Comparison of ENCODE assay signal across 15 cellular contexts in the genomic region with DNA sequence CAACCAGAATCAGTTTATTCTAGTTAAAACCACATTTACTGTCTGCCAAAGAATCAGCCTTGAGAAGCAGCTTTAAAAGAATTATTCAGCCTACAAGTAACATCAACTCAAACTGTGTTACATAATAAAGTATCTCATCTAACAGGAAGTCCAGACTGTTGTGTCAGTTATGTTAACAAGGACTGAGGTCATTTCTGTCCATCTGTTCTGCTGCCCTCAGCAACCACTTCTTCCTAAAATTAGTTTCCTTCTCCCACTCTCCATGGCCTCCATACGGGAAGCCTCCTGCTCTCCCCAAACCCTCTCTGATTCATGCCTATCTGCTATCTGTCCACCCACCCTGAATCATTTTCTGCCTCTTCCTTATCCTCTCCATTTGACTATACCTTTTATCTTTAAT.
DNase-seq lines count a peak whose midpoint lies in the region; ATAC-seq and TF ChIP-seq lines count a peak whose summit lies in the region.
"Had no signal": no experiment of that assay in that cellular context is flagged by ENCODE, and none has a peak within 500 bp of the region (broad histone marks: within the 10 kb centered on the region; RNA-seq: fewer than 3 reads in every experiment).

No MANE protein-coding gene starts in this region.

- H3K18ac ChIP-seq in IMR-90 (ENCODE audit: low read depth, low read length) (peak overlapping the region; percentile 57; the same call in 1 of the 2 replicates), mesenchymal stem cell (ENCODE audit: low read depth in 1 of 2, low read length in 2 of 2) (peak overlapping the region in 1 of 2 experiments; percentile 54)

- no peak for TF ChIP-seq RAD21 in IMR-90 (IDR thresholded peaks at IDR 0.05; ENCODE audit: low read length)

- BruUV-seq in IMR-90 (replicated peaks; lab: Mats Ljungman, UMichigan), result no TSS peak

- H3K4me3 ChIP-seq in IMR-90 (ENCODE audit: insufficient read depth, low read depth, low read length) (no peak overlapping the region), mesenchymal stem cell (ENCODE audit: insufficient read depth in 1 of 2, low read depth in 1 of 2, low read length in 2 of 2) (no peak overlapping the region)
- H3K4me3 ChIP-seq: skin epidermis had no signal

- H2BK5ac ChIP-seq in IMR-90 (ENCODE audit: low read depth, low read length, poor library complexity, severe bottlenecking), result peak overlapping the region; percentile 65
- no peak overlapping the region for H2BK5ac ChIP-seq in mesenchymal stem cell (ENCODE audit: low read depth, low read length, poor library complexity, severe bottlenecking)

- dilution Hi-C loops in IMR-90 (cut with HindIII; ENCODE audit: low sequenced_read_pairs, unreplicated experiment), result no loop called here

- H3K27me3 ChIP-seq in IMR-90 (ENCODE audit: control insufficient read depth, insufficient read depth, low read length) (no peaks in the 10 kb centered on the region), mesenchymal stem cell (ENCODE audit: control insufficient read depth in 1 of 2, insufficient read depth in 1 of 2, low read length in 2 of 2) (no peaks in the 10 kb centered on the region)

- H3K56ac ChIP-seq in IMR-90 (ENCODE audit: extremely low read depth, insufficient read depth, low read length), result no peak overlapping the region

- no peak overlapping the region for H4K5ac ChIP-seq in IMR-90 (ENCODE audit: low read depth, low read length)

- TF ChIP-seq CTCF in IMR-90 (conservative IDR thresholded peaks at IDR 0.05; ENCODE audit: low read depth, low read length), result no peak

- H3K4ac ChIP-seq in IMR-90 (ENCODE audit: low read depth, low read length) (peak overlapping the region; percentile 22), mesenchymal stem cell (ENCODE audit: low read depth in 1 of 2, low read length in 2 of 2) (no peak overlapping the region)

- H3K9me3 ChIP-seq in IMR-90 (ENCODE audit: control insufficient read depth, insufficient read depth, low read length) (no peaks in the 10 kb centered on the region), mesenchymal stem cell (ENCODE audit: control insufficient read depth, low read length) (no peaks in the 10 kb centered on the region)

- H3K79me1 ChIP-seq in IMR-90 (ENCODE audit: low read depth in 1 of 2, low read length in 2 of 2) (no peaks in the 10 kb centered on the region), mesenchymal stem cell (replicated peaks; ENCODE audit: low read length, poor library complexity, severe bottlenecking) (no peaks in the 10 kb centered on the region)

- no CpG with 5 or more reads among the region's 1 CpG for whole genome bisulfite sequencing in IMR-90 (ENCODE audit: extremely low coverage in 2 of 2, insufficient read length in 1 of 2), 2 experiments
- 2% methylated on average over 1 of the region's 1 CpG for WGBS in mesenchymal stem cell

- H3K23ac ChIP-seq in IMR-90 (ENCODE audit: low read depth, low read length) (no peak overlapping the region), mesenchymal stem cell (ENCODE audit: low read length in 2 of 2) (no peak overlapping the region)

- H2BK120ac ChIP-seq in IMR-90 (ENCODE audit: low read depth, low read length) (peak overlapping the region; percentile 43), mesenchymal stem cell (ENCODE audit: low read depth, low read length) (no peak overlapping the region)

- intact Hi-C loops in IMR-90 (cut with micrococcal nuclease), result loop anchor here (5.0 kb wide), 1 partner anchor 41 kb away; no protein-coding TSS in a partner anchor

- no peak overlapping the region for H3K9ac ChIP-seq in IMR-90 (ENCODE audit: low read depth, low read length)
- no peak overlapping the region for H3K9ac ChIP-seq in mesenchymal stem cell (ENCODE audit: low read length)

- H3K14ac ChIP-seq in IMR-90 (replicated peaks; ENCODE audit: low read depth, low read length) (no peak overlapping the region), mesenchymal stem cell (ENCODE audit: low read length in 2 of 2) (no peak overlapping the region)

- DNase-seq in DMS53 treated with DMSO at 0.1 percent for 48 hours (lab: John Stamatoyannopoulos, UW; ENCODE audit: unreplicated experiment) (peak; percentile 32), IMR-90 (peak; percentile 73), astrocyte of the hippocampus (ENCODE audit: low read depth, low spot score) (peak; percentile 26), mesenchymal stem cell (peak; percentile 45), NCI-H1694 treated with DMSO at 0.1 percent for 48 hours (lab: John Stamatoyannopoulos, UW) (no peak)
- DNase-seq: activated naive CD4-positive, alpha-beta T cell treated with anti-CD3 and anti-CD28 coated beads for 36 hours; caudate nucleus; CD4-positive, CD25-positive, alpha-beta regulatory T cell; head of caudate nucleus; NCI-H187; SHP77 had no signal

- no peak for TF ChIP-seq POLR2A in IMR-90 (IDR thresholded peaks at IDR 0.05; ENCODE audit: low read depth, low read length)

- H2AFZ ChIP-seq in IMR-90 (replicated peaks; ENCODE audit: low read length, poor library complexity) (no peak overlapping the region), mesenchymal stem cell (ENCODE audit: low read depth, low read length) (no peak overlapping the region)

- H3K36me3 ChIP-seq in IMR-90 (ENCODE audit: control insufficient read depth, insufficient read depth, low read length) (no peaks in the 10 kb centered on the region), mesenchymal stem cell (ENCODE audit: control insufficient read depth in 1 of 2, insufficient read depth in 2 of 2, low read depth in 1 of 2, low read length in 2 of 2) (no peaks in the 10 kb centered on the region)

- peak overlapping the region; percentile 16; the same call in 1 of the 2 replicates for H2BK20ac ChIP-seq in IMR-90 (ENCODE audit: low read depth, low read length)

- H4K91ac ChIP-seq in IMR-90 (ENCODE audit: insufficient read depth, low read depth, low read length), result peak overlapping the region; percentile 35
- H4K91ac ChIP-seq in mesenchymal stem cell (ENCODE audit: low read length), result no peak overlapping the region

- no peak overlapping the region for H2AK9ac ChIP-seq in IMR-90 (replicated peaks; ENCODE audit: low read depth, low read length, poor library complexity)

- CTCF ChIA-PET in IMR-90 (lab: Yijun Ruan, JAX), result interaction anchor here (1.1 kb wide), 1 partner anchor 31 kb away, joined by 3 read pairs; no protein-coding TSS in a partner anchor

- H4K8ac ChIP-seq in IMR-90 (ENCODE audit: low read depth in 2 of 2, low read length in 2 of 2) (no peak overlapping the region), mesenchymal stem cell (ENCODE audit: low read length) (no peak overlapping the region)

- H3K4me2 ChIP-seq in IMR-90 (ENCODE audit: low read depth, low read length) (peak overlapping the region; percentile 45; the same call in 1 of the 2 replicates), mesenchymal stem cell (ENCODE audit: low read length, poor library complexity, severe bottlenecking) (no peak overlapping the region)

- POLR2A ChIA-PET in IMR-90 (lab: Charles Lee; ENCODE audit: unreplicated experiment), result no interaction called here

- no peaks in the 10 kb centered on the region for H4K20me1 ChIP-seq in IMR-90 (ENCODE audit: insufficient read depth, low read length)

- H3K27ac ChIP-seq in IMR-90 (ENCODE audit: insufficient read depth, low read length) (peak overlapping the region; percentile 29; the same call in 1 of the 2 replicates), mesenchymal stem cell (ENCODE audit: low read length, poor library complexity, severe bottlenecking) (peak overlapping the region; percentile 59)
- H3K27ac ChIP-seq: skin epidermis had no signal

- no peak overlapping the region for H2BK12ac ChIP-seq in mesenchymal stem cell (ENCODE audit: low read length in 2 of 2)

- 0 out of 2 replicates have a peak overlapping the region, but pooled peaks have one; percentile 2 for H2AK5ac ChIP-seq in IMR-90 (ENCODE audit: low read depth, low read length)
- peak overlapping the region; percentile 90 for H2AK5ac ChIP-seq in mesenchymal stem cell (ENCODE audit: low read length, severe bottlenecking)

- in situ Hi-C loops in IMR-90 (cut with MboI; ENCODE audit: low sequenced_read_pairs), result no loop called here

- peak; percentile 15 for ATAC-seq in IMR-90 (ENCODE audit: low read depth)
- no peak for ATAC-seq in HG02870 (IDR thresholded peaks at IDR 0.05; ENCODE audit: unreplicated experiment)
- ATAC-seq in HG02885 (IDR thresholded peaks at IDR 0.05; ENCODE audit: poor library complexity, unreplicated experiment), result no peak
- no peak for ATAC-seq in GM19397 (IDR thresholded peaks at IDR 0.05; ENCODE audit: unreplicated experiment)

- H2BK15ac ChIP-seq in IMR-90 (ENCODE audit: low read depth, low read length), result peak overlapping the region; percentile 69; the same call in 1 of the 3 replicates
- H2BK15ac ChIP-seq in mesenchymal stem cell (ENCODE audit: low read depth, poor library complexity, severe bottlenecking), result no peak overlapping the region

- no peaks in the 10 kb centered on the region for H3K9me1 ChIP-seq in IMR-90 (ENCODE audit: insufficient read depth, low read length)

- H3K4me1 ChIP-seq in IMR-90 (ENCODE audit: control insufficient read depth, insufficient read depth, low read length) (peaks cover 7% of the 10 kb centered on the region), mesenchymal stem cell (ENCODE audit: control insufficient read depth, insufficient read depth, low read depth, low read length) (peaks cover 1% of the 10 kb centered on the region)

TF ChIP-seq in IMR-90, 13 proteins besides CTCF, POLR2A, EP300 and RAD21 (continues in another document):
- TF ChIP-seq MXI1 (IDR thresholded peaks at IDR 0.05; ENCODE audit: borderline replicate concordance, low read depth, low read length) (no peak), NFE2L2 (IDR thresholded peaks at IDR 0.05; ENCODE audit: low read depth, low read length) (no peak), RCOR1 (IDR thresholded peaks at IDR 0.05; ENCODE audit: insufficient replicate concordance, low read length) (no peak), BHLHE40 (IDR thresholded peaks at IDR 0.05; ENCODE audit: low read depth, low read length) (no peak), RFX5 (IDR thresholded peaks at IDR 0.05; ENCODE audit: low read depth, low read length) (no peak), MAZ (IDR thresholded peaks at IDR 0.05; ENCODE audit: borderline replicate concordance, low read depth, low read length) (no peak), SMC3 (IDR thresholded peaks at IDR 0.05; ENCODE audit: low read depth, low read length) (no peak), FOS (IDR thresholded peaks at IDR 0.05; ENCODE audit: low read depth, low read length) (no peak), CEBPB (IDR thresholded peaks at IDR 0.05; ENCODE audit: low read depth, low read length) (no peak)
- TF ChIP-seq, protein P1, sequence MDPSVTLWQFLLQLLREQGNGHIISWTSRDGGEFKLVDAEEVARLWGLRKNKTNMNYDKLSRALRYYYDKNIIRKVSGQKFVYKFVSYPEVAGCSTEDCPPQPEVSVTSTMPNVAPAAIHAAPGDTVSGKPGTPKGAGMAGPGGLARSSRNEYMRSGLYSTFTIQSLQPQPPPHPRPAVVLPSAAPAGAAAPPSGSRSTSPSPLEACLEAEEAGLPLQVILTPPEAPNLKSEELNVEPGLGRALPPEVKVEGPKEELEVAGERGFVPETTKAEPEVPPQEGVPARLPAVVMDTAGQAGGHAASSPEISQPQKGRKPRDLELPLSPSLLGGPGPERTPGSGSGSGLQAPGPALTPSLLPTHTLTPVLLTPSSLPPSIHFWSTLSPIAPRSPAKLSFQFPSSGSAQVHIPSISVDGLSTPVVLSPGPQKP (IDR thresholded peaks at IDR 0.05; ENCODE audit: borderline replicate concordance, low read depth, low read length), result no peak
